ENCODE assay signal across 3 cellular contexts in genomic region chr6:99522531-99522930, GRCh38.
TF ChIP-seq lines count a peak whose summit lies in the region.

No MANE protein-coding gene starts in this region.

TF ChIP-seq in SK-N-SH, 30 proteins besides CTCF, POLR2A, EP300 and RAD21 (continues in another document):
- no peak for TF ChIP-seq FOSL2 (IDR thresholded peaks at IDR 0.05; ENCODE audit: borderline replicate concordance, low read depth)
- no peak for TF ChIP-seq RCOR1 (IDR thresholded peaks at IDR 0.05; ENCODE audit: low read length)
- no peak for TF ChIP-seq ZBTB33 (IDR thresholded peaks at IDR 0.05; ENCODE audit: borderline replicate concordance, low read depth)
- no peak for TF ChIP-seq CHD2 (IDR thresholded peaks at IDR 0.05; ENCODE audit: low read length, partially characterized antibody)
- TF ChIP-seq FOXM1 (IDR thresholded peaks at IDR 0.05; ENCODE audit: low read depth) = no peak
- no peak for TF ChIP-seq TEAD4 (IDR thresholded peaks at IDR 0.05; ENCODE audit: borderline replicate concordance, insufficient read depth)
- TF ChIP-seq MAX (IDR thresholded peaks at IDR 0.05; ENCODE audit: low read depth) = no peak
- TF ChIP-seq JUND (IDR thresholded peaks at IDR 0.05) = no peak
- TF ChIP-seq GATA2 (CRISPR knock-in tag; IDR thresholded peaks at IDR 0.05) = no peak
- no peak for TF ChIP-seq SMC3 (IDR thresholded peaks at IDR 0.05; ENCODE audit: low read depth, low read length)
- TF ChIP-seq NFIC (IDR thresholded peaks at IDR 0.05; ENCODE audit: borderline replicate concordance) = no peak
- TF ChIP-seq EZH2phosphoT487 (IDR thresholded peaks at IDR 0.05; ENCODE audit: borderline replicate concordance, low read depth) = no peak
- no peak for TF ChIP-seq MXI1 (IDR thresholded peaks at IDR 0.05; ENCODE audit: low read depth, low read length)
- no peak for TF ChIP-seq ELF1 (IDR thresholded peaks at IDR 0.05)
- TF ChIP-seq REST (IDR thresholded peaks at IDR 0.05; ENCODE audit: low read depth, low read length) = no peak

TF ChIP-seq in SK-N-SH treated with all-trans-retinoic acid at 6 μM for 48 hours, 23 proteins besides CTCF, POLR2A, EP300 and RAD21:
- TF ChIP-seq CREB5 (CRISPR knock-in tag; IDR thresholded peaks at IDR 0.05; ENCODE audit: low read depth) = no peak
- TF ChIP-seq GLIS3 (CRISPR knock-in tag; IDR thresholded peaks at IDR 0.05) = no peak
- TF ChIP-seq ZNF8 (CRISPR knock-in tag; IDR thresholded peaks at IDR 0.05) = no peak
- TF ChIP-seq TSHZ2 (CRISPR knock-in tag; IDR thresholded peaks at IDR 0.05) = no peak
- TF ChIP-seq TOX (CRISPR knock-in tag; IDR thresholded peaks at IDR 0.05; ENCODE audit: borderline replicate concordance) = no peak
- TF ChIP-seq RARB (CRISPR knock-in tag; IDR thresholded peaks at IDR 0.05) = no peak
- TF ChIP-seq ISL1 (CRISPR knock-in tag; IDR thresholded peaks at IDR 0.05) = no peak
- TF ChIP-seq ZNF565 (CRISPR knock-in tag; conservative IDR thresholded peaks at IDR 0.05; ENCODE audit: low read depth) = no peak
- TF ChIP-seq TCF4 (CRISPR knock-in tag; IDR thresholded peaks at IDR 0.05; ENCODE audit: borderline replicate concordance) = no peak
- TF ChIP-seq BACH2 (CRISPR knock-in tag; IDR thresholded peaks at IDR 0.05; ENCODE audit: borderline replicate concordance) = no peak
- TF ChIP-seq PPARA (CRISPR knock-in tag; IDR thresholded peaks at IDR 0.05; ENCODE audit: borderline replicate concordance) = no peak
- no peak for TF ChIP-seq CSRNP3 (CRISPR knock-in tag; IDR thresholded peaks at IDR 0.05)
- TF ChIP-seq CSDC2 (CRISPR knock-in tag; IDR thresholded peaks at IDR 0.05) = no peak
- no peak for TF ChIP-seq POU6F1 (CRISPR knock-in tag; IDR thresholded peaks at IDR 0.05; ENCODE audit: borderline replicate concordance, low read depth)
- no peak for TF ChIP-seq OSR1 (CRISPR knock-in tag; IDR thresholded peaks at IDR 0.05)
- no peak for TF ChIP-seq ZFP3 (CRISPR knock-in tag; IDR thresholded peaks at IDR 0.05)
- no peak for TF ChIP-seq ARNTL (CRISPR knock-in tag; IDR thresholded peaks at IDR 0.05; ENCODE audit: borderline replicate concordance, low read depth)
- TF ChIP-seq ZC3H10 (CRISPR knock-in tag; IDR thresholded peaks at IDR 0.05) = no peak
- no peak for TF ChIP-seq ZNF70 (CRISPR knock-in tag; IDR thresholded peaks at IDR 0.05)

TF ChIP-seq in H1, 55 proteins besides CTCF, POLR2A, EP300 and RAD21:
- TF ChIP-seq SIN3A (conservative IDR thresholded peaks at IDR 0.05 in 1 of 2, IDR thresholded peaks at IDR 0.05 in 1 of 2; ENCODE audit: low read depth in 1 of 2, low read length in 2 of 2) = no peak
- TF ChIP-seq CHD7 (IDR thresholded peaks at IDR 0.05; ENCODE audit: insufficient replicate concordance, low read length) = no peak
- TF ChIP-seq EGR1 (IDR thresholded peaks at IDR 0.05; ENCODE audit: borderline replicate concordance, low read depth, low read length) = no peak
- no peak for TF ChIP-seq SUZ12 (IDR thresholded peaks at IDR 0.05; ENCODE audit: low read length)
- TF ChIP-seq KDM5A (IDR thresholded peaks at IDR 0.05; ENCODE audit: low read length) = no peak
- no peak for TF ChIP-seq RNF2 (IDR thresholded peaks at IDR 0.05; ENCODE audit: borderline replicate concordance, low read depth, low read length, missing control alignments, poor library complexity, severe bottlenecking)
- TF ChIP-seq BCL11A (IDR thresholded peaks at IDR 0.05; ENCODE audit: low read depth in 2 of 2, low read length in 2 of 2) = no peak
- TF ChIP-seq TBP (IDR thresholded peaks at IDR 0.05; ENCODE audit: low read depth, low read length) = no peak
- no peak for TF ChIP-seq SP1 (IDR thresholded peaks at IDR 0.05; ENCODE audit: low read depth, low read length)
- no peak for TF ChIP-seq ZNF274 (IDR thresholded peaks at IDR 0.05; ENCODE audit: borderline replicate concordance, extremely low read depth, low read length)
- no peak for TF ChIP-seq CEBPB (IDR thresholded peaks at IDR 0.05; ENCODE audit: low read depth, low read length)
